Comparison of ENCODE assay signal across 6 cellular contexts in genomic region chr1:1274299-1274930, GRCh38. TPM values are rescaled to one million over a fixed set of nuclear protein-coding genes. Genes with fewer than 3 reads are reported as not detected.
DNase-seq lines count a peak whose midpoint lies in the region; ATAC-seq, FAIRE-seq and TF ChIP-seq lines count a peak whose summit lies in the region.

No MANE protein-coding gene starts in this region.

- H3K9me3 ChIP-seq in small intestine (ENCODE audit: control insufficient read depth, low read depth), result no peaks in the 10 kb centered on the region

- no peak overlapping the region for H3K27ac ChIP-seq in small intestine (ENCODE audit: low read depth in 1 of 2, low read length in 1 of 2)

- peaks cover 2% of the 10 kb centered on the region for H3K36me3 Mint-ChIP-seq in IgD-negative memory B cell

- TF ChIP-seq CTCF in epithelial cell of esophagus (IDR thresholded peaks at IDR 0.05; ENCODE audit: insufficient read depth, low read depth, low read length, missing control alignments), result no peak

- no peak for FAIRE-seq in small intestine (lab: Jason Lieb, UNC)

- H3K9me3 Mint-ChIP-seq in IgD-negative memory B cell, result no peaks in the 10 kb centered on the region

- H3K27me3 Mint-ChIP-seq in IgD-negative memory B cell, result no peaks in the 10 kb centered on the region

- WGBS in small intestine, 3 donors, result 22 to 33% (median 25%) methylated on average over 24 to 31 of the region's 31 CpGs

- peak overlapping the region; percentile 67 to 84 (median 76) for H3K4me3 Mint-ChIP-seq in IgD-negative memory B cell

- no peaks in the 10 kb centered on the region for H3K27me3 ChIP-seq in small intestine (ENCODE audit: control insufficient read depth in 2 of 2, insufficient read depth in 2 of 2, low read length in 2 of 2)

- no peaks in the 10 kb centered on the region for H3K36me3 ChIP-seq in small intestine (ENCODE audit: control insufficient read depth in 2 of 2, insufficient read depth in 2 of 2, low read length in 2 of 2)

- peaks cover 3 to 10% of the 10 kb centered on the region in 2 donors for H3K4me1 ChIP-seq in small intestine (ENCODE audit: control insufficient read depth in 2 of 2, insufficient read depth in 1 of 2, low read depth in 1 of 2, low read length in 1 of 2)

- H3K4me3 ChIP-seq in epithelial cell of esophagus (ENCODE audit: low read length), result peak overlapping the region; percentile 81
- peak overlapping the region; percentile 70 to 97 for H3K4me3 ChIP-seq in small intestine (ENCODE audit: low read depth in 1 of 2, low read length in 2 of 2)

- H3K27ac Mint-ChIP-seq in IgD-negative memory B cell, result peak overlapping the region in 1 of 3 donors; percentile 59

- DNase-seq in epithelial cell of esophagus (ENCODE audit: low read depth) (no peak), small intestine (no peak), NCI-H128 (lab: John Stamatoyannopoulos, UW; ENCODE audit: unreplicated experiment) (no peak)
- no peak for DNase-seq in activated naive CD4-positive, alpha-beta T cell (lab: John Stamatoyannopoulos, UW)

- H3K4me1 Mint-ChIP-seq in IgD-negative memory B cell, result peaks cover 15 to 26% (median 22%) of the 10 kb centered on the region in 3 donors

- no peak for ATAC-seq in HG02588 (IDR thresholded peaks at IDR 0.05; ENCODE audit: unreplicated experiment)

RNA-seq across cellular contexts. Expression of gene UBE2J2, which starts 0.8 kb away (rescaled TPM):
- polyA plus RNA-seq in IgD-negative memory B cell (74.3 TPM), small intestine (10 to 100 TPM; 56.2 to 67.0 (median 65.1) TPM)

RNA-seq across cellular contexts. Expression of gene SCNN1D, which starts 5.8 kb away (rescaled TPM):
- polyA plus RNA-seq in IgD-negative memory B cell (not detected), small intestine (10 to 100 TPM in 2 of 3 donors, 1 to 10 TPM in 1; 6.5 to 37.1 (median 27.8) TPM)

RNA-seq across cellular contexts. Expression of gene C1QTNF12, which starts 27.9 kb away (rescaled TPM):
- polyA plus RNA-seq in IgD-negative memory B cell (0.88 TPM), small intestine (100 to 1,000 TPM in 2 of 3 donors, 10 to 100 TPM in 1; 10.6 to 203 (median 157) TPM)

RNA-seq across cellular contexts. Expression of gene ACAP3, which starts 33.3 kb away (rescaled TPM):
- polyA plus RNA-seq in IgD-negative memory B cell (10.5 TPM), small intestine (10 to 100 TPM; 28.6 to 71.1 (median 50.0) TPM)

RNA-seq across cellular contexts. Expression of gene PUSL1, which starts 34.0 kb away (rescaled TPM):
- 21.0 TPM for polyA plus RNA-seq in IgD-negative memory B cell
- 10 to 100 TPM; 16.8 to 22.7 (median 20.0) TPM for polyA plus RNA-seq in small intestine
